In the genomic region with DNA sequence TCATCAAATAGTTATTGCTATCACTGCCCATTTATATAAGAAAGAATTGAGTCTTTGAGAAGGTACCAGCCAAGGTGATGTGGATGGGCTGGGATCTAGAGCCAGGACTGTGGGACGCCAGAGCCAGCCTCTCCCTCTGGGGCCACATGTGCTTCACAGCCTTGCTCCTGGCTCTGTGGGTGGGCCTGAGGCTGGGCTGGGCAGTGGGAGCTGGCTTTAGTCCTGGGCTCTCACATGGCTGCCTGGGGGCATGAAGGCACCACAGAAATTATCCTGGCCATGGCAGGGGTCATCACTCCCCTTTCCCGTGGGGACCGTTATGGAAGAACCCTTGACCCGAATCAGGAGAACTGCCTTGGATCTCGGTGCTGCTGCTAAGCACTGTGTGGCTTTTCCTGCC, we compare ENCODE assay signal across 29 cellular contexts.
DNase-seq lines count a peak whose midpoint lies in the region; ATAC-seq and TF ChIP-seq lines count a peak whose summit lies in the region.
"Had no signal": no experiment of that assay in that cellular context is flagged by ENCODE, and none has a peak within 500 bp of the region (broad histone marks: within the 10 kb centered on the region; RNA-seq: fewer than 3 reads in every experiment).

No MANE protein-coding gene starts in this region.

- H3K36me3 ChIP-seq in right atrium auricular region (no peaks in the 10 kb centered on the region), SJCRH30 (no peaks in the 10 kb centered on the region), osteoblast (ENCODE audit: insufficient read depth, low read length) (no peaks in the 10 kb centered on the region), PC-9 (ENCODE audit: low read depth) (no peaks in the 10 kb centered on the region)
- H3K36me3 ChIP-seq: BE2C; BLaER1; BLaER1 treated with 17β-estradiol and CSF1 and Interleukin-3, amounts not matched to agents 10 nM and 100 nM had no signal

- H3K4me2 ChIP-seq in osteoblast (ENCODE audit: insufficient read depth, low read length): no peak overlapping the region
- no peak overlapping the region for H3K4me2 ChIP-seq in PC-9
- H3K4me2 ChIP-seq: A549; BLaER1; BLaER1 treated with 17β-estradiol and CSF1 and Interleukin-3, amounts not matched to agents 10 nM and 100 nM had no signal

- BruUV-seq in PC-9 (replicated peaks; lab: Mats Ljungman, UMichigan): no TSS peak

- intact Hi-C loops in Right ventricle myocardium inferior (cut with DNase I) (no loop called here), PC-9 (cut with micrococcal nuclease; ENCODE audit: unreplicated experiment) (no loop called here)

- no peak overlapping the region for H3K4me3 ChIP-seq in right atrium auricular region
- peak overlapping the region; percentile 33 for H3K4me3 ChIP-seq in SJCRH30
- no peak overlapping the region for H3K4me3 ChIP-seq in osteoblast (ENCODE audit: insufficient read depth, low read length)
- H3K4me3 ChIP-seq in PC-9: no peak overlapping the region
- H3K4me3 ChIP-seq: A549; BLaER1; BLaER1 treated with 17β-estradiol and CSF1 and Interleukin-3, amounts not matched to agents 10 nM and 100 nM had no signal

- peaks cover 0 to 33% of the 10 kb centered on the region in 2 donors for H3K4me1 ChIP-seq in right atrium auricular region
- H3K4me1 ChIP-seq in SJCRH30: peaks cover 44% of the 10 kb centered on the region
- H3K4me1 ChIP-seq in osteoblast (ENCODE audit: insufficient read depth, low read length): no peaks in the 10 kb centered on the region
- peaks cover 2% of the 10 kb centered on the region; the same call in 1 of the 2 replicates for H3K4me1 ChIP-seq in PC-9 (replicated peaks; ENCODE audit: insufficient read depth)
- H3K4me1 ChIP-seq: A549; BE2C; BLaER1; BLaER1 treated with 17β-estradiol and CSF1 and Interleukin-3, amounts not matched to agents 10 nM and 100 nM; Caco-2 had no signal

- TF ChIP-seq CTCF in right atrium auricular region (IDR thresholded peaks at IDR 0.05): no peak
- TF ChIP-seq CTCF in osteoblast (IDR thresholded peaks at IDR 0.05; ENCODE audit: extremely low read depth, low read depth, low read length): no peak
- no peak for TF ChIP-seq CTCF in PC-9 (conservative IDR thresholded peaks at IDR 0.05)

- H3K9me3 ChIP-seq in right atrium auricular region (no peaks in the 10 kb centered on the region), SJCRH30 (replicated peaks) (no peaks in the 10 kb centered on the region), osteoblast (ENCODE audit: low read depth, low read length) (no peaks in the 10 kb centered on the region), PC-9 (ENCODE audit: insufficient read depth, low read depth) (no peaks in the 10 kb centered on the region)
- H3K9me3 ChIP-seq: A549; BE2C; BLaER1; BLaER1 treated with 17β-estradiol and CSF1 and Interleukin-3, amounts not matched to agents 10 nM and 100 nM; Caco-2 had no signal

- H3K9me2 ChIP-seq in PC-9 (ENCODE audit: insufficient read depth): no peaks in the 10 kb centered on the region

- H2AFZ ChIP-seq in osteoblast (ENCODE audit: low read length): no peak overlapping the region
- no peak overlapping the region for H2AFZ ChIP-seq in PC-9

- H3K27ac ChIP-seq in right atrium auricular region (no peak overlapping the region), SJCRH30 (peak overlapping the region; percentile 99), osteoblast (ENCODE audit: low read depth, low read length) (no peak overlapping the region), PC-9 (no peak overlapping the region)
- H3K27ac ChIP-seq: 22Rv1; A549; BLaER1; BLaER1 treated with 17β-estradiol and CSF1 and Interleukin-3, amounts not matched to agents 10 nM and 100 nM; C4-2B had no signal

- no peaks in the 10 kb centered on the region for H4K20me1 ChIP-seq in osteoblast (ENCODE audit: insufficient read depth, low read length)
- no peaks in the 10 kb centered on the region for H4K20me1 ChIP-seq in PC-9 (ENCODE audit: insufficient read depth)
- H4K20me1 ChIP-seq: BLaER1 had no signal

- no peaks in the 10 kb centered on the region for H3F3A ChIP-seq in PC-9 (ENCODE audit: insufficient read depth, low read depth)

- CTCF ChIA-PET in PC-9 (lab: Charles Lee): no interaction called here

- no peaks in the 10 kb centered on the region for H3K27me3 ChIP-seq in right atrium auricular region
- H3K27me3 ChIP-seq in SJCRH30: no peaks in the 10 kb centered on the region
- H3K27me3 ChIP-seq in osteoblast (ENCODE audit: insufficient read depth, low read length): no peaks in the 10 kb centered on the region
- H3K27me3 ChIP-seq in PC-9 (ENCODE audit: insufficient read depth, low read depth): no peaks in the 10 kb centered on the region
- H3K27me3 ChIP-seq: BE2C; BLaER1; BLaER1 treated with 17β-estradiol and CSF1 and Interleukin-3, amounts not matched to agents 10 nM and 100 nM had no signal

- ATAC-seq in Right ventricle myocardium inferior (no peak), HG03135 (IDR thresholded peaks at IDR 0.05; ENCODE audit: unreplicated experiment) (no peak)
- ATAC-seq: A549; CD8-positive, alpha-beta T cell had no signal

- POLR2A ChIA-PET in PC-9 (lab: Charles Lee; ENCODE audit: unreplicated experiment): no interaction called here

- no peaks in the 10 kb centered on the region for H3K79me2 ChIP-seq in osteoblast (ENCODE audit: insufficient read depth, low read length)
- H3K79me2 ChIP-seq in PC-9 (ENCODE audit: low read depth): no peaks in the 10 kb centered on the region

- peak; percentile 30 for DNase-seq in Right ventricle myocardium inferior (ENCODE audit: missing footprints)
- no peak for DNase-seq in right atrium auricular region (ENCODE audit: low spot score)
- peak; percentile 94 to 95 for DNase-seq in SJCRH30
- peak; percentile 34 for DNase-seq in osteoblast (ENCODE audit: insufficient read length, low spot score, missing footprints)
- DNase-seq in PC-9: no peak
- DNase-seq: 8988T; ACHN; AML-193; BE2C; C1 segment of cervical spinal cord; Caco-2; Calu3; CD4-positive, alpha-beta memory T cell; CD4-positive, alpha-beta T cell; CD4-positive, CD25-positive, alpha-beta regulatory T cell; CD8-positive, alpha-beta memory T cell; CD8-positive, alpha-beta T cell; COR-L47; DMS 273 treated with DMSO at 0.1 percent for 48 hours; DMS79; DMS79 treated with DMSO at 0.1 percent for 48 hours; DND-41; EL had no signal

Comparison
In these comparisons a context has a peak if more than half of its experiments do, and no peak if none do; other contexts are left out.
1. DNase-seq: peak in Right ventricle myocardium inferior (single experiment), SJCRH30 (2 of 2) and osteoblast (single experiment); none in right atrium auricular region (single experiment) and PC-9 (0 of 2).